Comparison of ENCODE assay signal across 18 cellular contexts in genomic region chr5:141771031-141771430, GRCh38.
DNase-seq lines count a peak whose midpoint lies in the region; ATAC-seq, FAIRE-seq and TF ChIP-seq lines count a peak whose summit lies in the region.
"Had no signal": no experiment of that assay in that cellular context is flagged by ENCODE, and none has a peak within 500 bp of the region (broad histone marks: within the 10 kb centered on the region; RNA-seq: fewer than 3 reads in every experiment).

No MANE protein-coding gene starts in this region.

- H3K4me1 ChIP-seq in HepG2 (ENCODE audit: insufficient read depth, low read length): no peaks in the 10 kb centered on the region
- H3K4me1 ChIP-seq in right lobe of liver: no peaks in the 10 kb centered on the region
- H3K4me1 ChIP-seq in adipocyte (ENCODE audit: control insufficient read depth, insufficient read depth, low read length): no peaks in the 10 kb centered on the region
- H3K4me1 ChIP-seq in MM.1S (ENCODE audit: low read length): no peaks in the 10 kb centered on the region
- H3K4me1 ChIP-seq: A549, SJSA1 had no signal

- no peak overlapping the region for H2AFZ ChIP-seq in HepG2 (ENCODE audit: low read length)
- H2AFZ ChIP-seq in MM.1S (ENCODE audit: low read length): no peak overlapping the region

- TF ChIP-seq CTCF in HepG2 (CRISPR knock-in tag; IDR thresholded peaks at IDR 0.05) (no peak), right lobe of liver (IDR thresholded peaks at IDR 0.05) (no peak), MM.1S (IDR thresholded peaks at IDR 0.05; ENCODE audit: low read length) (no peak)

- no peak for ATAC-seq in HepG2
- no peak for ATAC-seq in right lobe of liver
- ATAC-seq: A549; activated T-cell treated with anti-CD3 and anti-CD28 coated beads, Interleukin-2, amount 50 U/mL, for 4 hours had no signal

- 4% methylated on average over 4 of the region's 4 CpGs for WGBS in HepG2 (ENCODE audit: low lambda C conversion rate)
- WGBS in right lobe of liver (ENCODE audit: insufficient coverage, low coverage, low lambda C conversion rate, missing lambda C conversion rate): no CpG with 5 or more reads among the region's 4 CpGs

- H3K9me2 ChIP-seq in MM.1S (replicated peaks; ENCODE audit: insufficient read depth, low read length): no peaks in the 10 kb centered on the region

- FAIRE-seq in HepG2 (lab: Jason Lieb, UNC): no peak
- FAIRE-seq: A549 had no signal

- H4K20me1 ChIP-seq in HepG2 (ENCODE audit: insufficient read depth, low read length): no peaks in the 10 kb centered on the region
- no peaks in the 10 kb centered on the region for H4K20me1 ChIP-seq in MM.1S (ENCODE audit: insufficient read depth, low read length)

- TF ChIP-seq RAD21 in HepG2 (CRISPR knock-in tag; IDR thresholded peaks at IDR 0.05): no peak

- H3K9ac ChIP-seq in HepG2 (ENCODE audit: insufficient read depth, low read depth, low read length) (no peak overlapping the region), adipocyte (ENCODE audit: low read length) (no peak overlapping the region), MM.1S (ENCODE audit: low read length) (no peak overlapping the region)

- CTCF ChIA-PET in HepG2 (lab: Yijun Ruan, JAX; ENCODE audit: low intra/inter-chr PET ratio, low total read pairs): no interaction called here

- H3K4me3 ChIP-seq in HepG2 (replicated peaks in 1 of 3; ENCODE audit: insufficient read depth in 1 of 3, low read depth in 2 of 3, low read length in 3 of 3) (no peak overlapping the region), right lobe of liver (no peak overlapping the region), adipocyte (ENCODE audit: low read length) (no peak overlapping the region), iPS-18c (ENCODE audit: insufficient read depth, low read depth, low read length) (peak overlapping the region; percentile 1; the same call in 1 of the 2 replicates), MM.1S (ENCODE audit: low read length) (no peak overlapping the region)
- H3K4me3 ChIP-seq: A549, SJSA1 had no signal

- intact Hi-C loops in HepG2 (cut with micrococcal nuclease; ENCODE audit: unreplicated experiment) (no loop called here), right lobe of liver (cut with DNase I) (no loop called here)

- POLR2A ChIA-PET in HepG2 (lab: Yijun Ruan, JAX): no interaction called here

- in situ Hi-C loops in HepG2 (cut with HindIII; ENCODE audit: extremely low pct_ligation_motif_present, low pct_unique_long_range_greater_than_20kb): no loop called here

- TF ChIP-seq POLR2A in HepG2 (IDR thresholded peaks at IDR 0.05; ENCODE audit: insufficient read depth in 1 of 2, low read depth in 2 of 2, low read length in 2 of 2): no peak
- TF ChIP-seq POLR2A in right lobe of liver (IDR thresholded peaks at IDR 0.05): no peak

- H3K9me3 ChIP-seq in HepG2 (ENCODE audit: low read length): no peaks in the 10 kb centered on the region
- no peaks in the 10 kb centered on the region for H3K9me3 ChIP-seq in right lobe of liver
- H3K9me3 ChIP-seq in adipocyte (ENCODE audit: control insufficient read depth, low read length): peaks cover 4% of the 10 kb centered on the region
- no peaks in the 10 kb centered on the region for H3K9me3 ChIP-seq in iPS-18c (ENCODE audit: control insufficient read depth, insufficient read depth, low read length)
- no peaks in the 10 kb centered on the region for H3K9me3 ChIP-seq in MM.1S (replicated peaks; ENCODE audit: insufficient read depth, low read length)
- H3K9me3 ChIP-seq: A549, SJSA1 had no signal

- TF ChIP-seq EP300 in HepG2 (IDR thresholded peaks at IDR 0.05; ENCODE audit: low read depth in 2 of 2, low read length in 2 of 2): no peak
- TF ChIP-seq EP300 in HepG2 (CRISPR knock-in tag; IDR thresholded peaks at IDR 0.05; ENCODE audit: borderline replicate concordance): no peak

- H3K36me3 ChIP-seq in HepG2 (replicated peaks in 1 of 2; ENCODE audit: control insufficient read depth in 1 of 2, insufficient read depth in 2 of 2, low read length in 2 of 2) (no peaks in the 10 kb centered on the region), right lobe of liver (no peaks in the 10 kb centered on the region), adipocyte (ENCODE audit: control insufficient read depth, insufficient read depth, low read length, severe bottlenecking) (no peaks in the 10 kb centered on the region), MM.1S (replicated peaks; ENCODE audit: insufficient read depth, low read length) (no peaks in the 10 kb centered on the region)
- H3K36me3 ChIP-seq: SJSA1 had no signal

- H3K27me3 ChIP-seq in HepG2 (ENCODE audit: control insufficient read depth in 1 of 2, insufficient read depth in 2 of 2, low read length in 2 of 2): peaks cover 3 to 21% of the 10 kb centered on the region in 2 experiments; a peak in 2 of 5 replicates
- no peaks in the 10 kb centered on the region for H3K27me3 ChIP-seq in right lobe of liver
- peaks cover 42% of the 10 kb centered on the region for H3K27me3 ChIP-seq in adipocyte (replicated peaks; ENCODE audit: control insufficient read depth, insufficient read depth, low read length)
- no peaks in the 10 kb centered on the region for H3K27me3 ChIP-seq in MM.1S (replicated peaks; ENCODE audit: insufficient read depth, low read length)

- H3K4me2 ChIP-seq in HepG2 (ENCODE audit: low read depth, low read length) (no peak overlapping the region), MM.1S (ENCODE audit: low read depth, low read length) (no peak overlapping the region)
- H3K4me2 ChIP-seq: A549 had no signal

- BruUV-seq in HepG2 (replicated peaks; lab: Mats Ljungman, UMichigan): no TSS peak

- DNase-seq in HepG2 (ENCODE audit: low spot score) (no peak), right lobe of liver (no peak), adipocyte (ENCODE audit: low read depth) (peak; percentile 15), NCI-H1048 (lab: John Stamatoyannopoulos, UW) (no peak), MM.1S (no peak), DMS79 treated with DMSO at 0.1 percent for 48 hours (lab: John Stamatoyannopoulos, UW) (no peak)
- no peak for DNase-seq in activated naive CD4-positive, alpha-beta T cell (lab: John Stamatoyannopoulos, UW)
- DNase-seq: activated CD4-positive, alpha-beta T cell treated with anti-CD3 and anti-CD28 coated beads, Interleukin-2, amount 10 ng/mL, durations not matched to agents 24 days and 14 days; activated naive CD4-positive, alpha-beta T cell treated with anti-CD3 and anti-CD28 coated beads, Interleukin-2, amount 10 ng/mL, durations not matched to agents 7 days and 5 days; activated T-cell treated with anti-CD3 and anti-CD28 coated beads, Interleukin-2, amount 50 U/mL, for 4 hours; CD8-positive, alpha-beta memory T cell; H9; NCI-H1105 treated with DMSO at 0.1 percent for 48 hours; NCI-H2081 treated with DMSO at 0.1 percent for 48 hours; NCI-H524 had no signal

- H3K79me2 ChIP-seq in HepG2 (ENCODE audit: insufficient read depth, low read length): no peaks in the 10 kb centered on the region
- no peaks in the 10 kb centered on the region for H3K79me2 ChIP-seq in MM.1S (ENCODE audit: low read length)

- no peak overlapping the region for H3K27ac ChIP-seq in HepG2 (ENCODE audit: extremely low read length, insufficient read depth, low read length)
- no peak overlapping the region for H3K27ac ChIP-seq in right lobe of liver
- H3K27ac ChIP-seq in MM.1S (ENCODE audit: low read length): no peak overlapping the region
- H3K27ac ChIP-seq: A549, SJSA1 had no signal

- no peaks in the 10 kb centered on the region for H3F3A ChIP-seq in MM.1S (ENCODE audit: insufficient read depth, low read length)

TF ChIP-seq in HepG2, 621 proteins besides CTCF, POLR2A, EP300 and RAD21:
- peak; percentile 91 for TF ChIP-seq CREB1 (IDR thresholded peaks at IDR 0.05)
- no peak for TF ChIP-seq CREB1 (CRISPR knock-in tag; IDR thresholded peaks at IDR 0.05)
- TF ChIP-seq ARID4A (CRISPR knock-in tag; IDR thresholded peaks at IDR 0.05; ENCODE audit: borderline replicate concordance): no peak
- peak; percentile 99 for TF ChIP-seq ATF7 (IDR thresholded peaks at IDR 0.05)
- no peak for TF ChIP-seq ATF7 (CRISPR knock-in tag; IDR thresholded peaks at IDR 0.05)
